ENCODE assay signal across 1 cellular context in the genomic region with DNA sequence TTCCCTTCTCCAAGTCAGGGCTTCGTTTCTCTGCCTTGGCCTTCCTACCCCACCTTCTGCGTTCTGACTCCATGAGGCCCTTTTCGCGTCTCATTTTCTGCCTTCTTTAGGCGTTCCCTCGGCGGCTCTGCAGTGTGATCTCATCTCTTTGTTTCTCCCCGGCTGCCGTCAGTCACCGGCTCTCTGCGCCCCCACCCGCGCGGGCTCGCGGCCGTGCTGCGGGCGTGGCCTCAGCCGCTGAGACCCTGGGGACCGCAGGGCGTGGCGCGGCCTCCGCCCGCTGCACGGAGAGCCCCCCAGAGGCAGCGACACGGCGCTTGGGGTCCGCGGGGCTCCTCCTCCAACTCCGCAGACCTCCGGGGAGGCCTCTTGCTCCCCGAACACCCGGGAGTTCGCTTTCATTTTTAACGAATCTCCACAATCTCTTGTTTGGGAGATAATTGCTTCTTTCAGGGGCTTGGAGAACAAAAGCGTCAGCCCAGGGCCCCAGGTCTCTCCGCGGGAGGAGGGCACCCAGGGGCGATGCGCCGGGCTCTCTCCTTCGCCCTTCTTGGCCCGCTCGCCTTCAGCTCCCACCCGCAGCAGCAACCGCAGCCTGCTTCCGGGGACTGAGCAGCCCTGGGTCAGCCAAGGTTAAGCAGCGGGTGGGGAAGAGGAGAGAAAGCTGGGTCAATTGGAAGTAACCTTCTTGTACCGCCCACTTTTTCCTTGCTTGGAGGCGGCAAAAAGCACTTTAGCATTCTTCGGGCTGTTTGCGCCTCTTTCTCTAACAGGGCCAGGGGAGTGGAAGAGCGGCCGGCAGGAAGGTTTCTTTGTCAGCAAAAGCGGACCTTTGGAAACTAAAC.
TF ChIP-seq lines count a peak whose summit lies in the region.

No MANE protein-coding gene starts in this region.

TF ChIP-seq in K562, 482 proteins besides CTCF, POLR2A, EP300 and RAD21 (continued from another document):
- TF ChIP-seq POLR2H (tag; IDR thresholded peaks at IDR 0.05; ENCODE audit: low read depth): 0 out of 2 replicates have a peak, but pooled peaks have one; percentile 52
- TF ChIP-seq NR2C2 (CRISPR knock-in tag; IDR thresholded peaks at IDR 0.05): no peak
- peak; percentile 71 for TF ChIP-seq NR2C2 (tag; IDR thresholded peaks at IDR 0.05)
- TF ChIP-seq ZNF589 (CRISPR knock-in tag; IDR thresholded peaks at IDR 0.05; ENCODE audit: low read depth): peak; percentile 64; the same call in 1 of the 2 replicates
- 0 out of 2 replicates have a peak, but pooled peaks have one; percentile 10 for TF ChIP-seq FOXJ2 (tag; IDR thresholded peaks at IDR 0.05)
- TF ChIP-seq TRIM24 (IDR thresholded peaks at IDR 0.05): 0 out of 4 replicates have a peak, but pooled peaks of 1 of the 2 experiments have one; percentile 21
- TF ChIP-seq, protein P1, sequence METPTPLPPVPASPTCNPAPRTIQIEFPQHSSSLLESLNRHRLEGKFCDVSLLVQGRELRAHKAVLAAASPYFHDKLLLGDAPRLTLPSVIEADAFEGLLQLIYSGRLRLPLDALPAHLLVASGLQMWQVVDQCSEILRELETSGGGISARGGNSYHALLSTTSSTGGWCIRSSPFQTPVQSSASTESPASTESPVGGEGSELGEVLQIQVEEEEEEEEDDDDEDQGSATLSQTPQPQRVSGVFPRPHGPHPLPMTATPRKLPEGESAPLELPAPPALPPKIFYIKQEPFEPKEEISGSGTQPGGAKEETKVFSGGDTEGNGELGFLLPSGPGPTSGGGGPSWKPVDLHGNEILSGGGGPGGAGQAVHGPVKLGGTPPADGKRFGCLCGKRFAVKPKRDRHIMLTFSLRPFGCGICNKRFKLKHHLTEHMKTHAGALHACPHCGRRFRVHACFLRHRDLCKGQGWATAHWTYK (CRISPR knock-in tag; IDR thresholded peaks at IDR 0.05): no peak
- no peak for TF ChIP-seq KLF16 (IDR thresholded peaks at IDR 0.05)
- peak; percentile 47; the same call in 1 of the 2 replicates for TF ChIP-seq TAF7 (tag; IDR thresholded peaks at IDR 0.05)
- TF ChIP-seq MAZ (CRISPR knock-in tag; conservative IDR thresholded peaks at IDR 0.05 in 1 of 2, IDR thresholded peaks at IDR 0.05 in 1 of 2): peak; percentile 74
- peak; percentile 29 for TF ChIP-seq TAF1 (IDR thresholded peaks at IDR 0.05; ENCODE audit: control insufficient read depth, extremely low read depth, insufficient read depth, low read length, severe bottlenecking)
- TF ChIP-seq, protein P2, sequence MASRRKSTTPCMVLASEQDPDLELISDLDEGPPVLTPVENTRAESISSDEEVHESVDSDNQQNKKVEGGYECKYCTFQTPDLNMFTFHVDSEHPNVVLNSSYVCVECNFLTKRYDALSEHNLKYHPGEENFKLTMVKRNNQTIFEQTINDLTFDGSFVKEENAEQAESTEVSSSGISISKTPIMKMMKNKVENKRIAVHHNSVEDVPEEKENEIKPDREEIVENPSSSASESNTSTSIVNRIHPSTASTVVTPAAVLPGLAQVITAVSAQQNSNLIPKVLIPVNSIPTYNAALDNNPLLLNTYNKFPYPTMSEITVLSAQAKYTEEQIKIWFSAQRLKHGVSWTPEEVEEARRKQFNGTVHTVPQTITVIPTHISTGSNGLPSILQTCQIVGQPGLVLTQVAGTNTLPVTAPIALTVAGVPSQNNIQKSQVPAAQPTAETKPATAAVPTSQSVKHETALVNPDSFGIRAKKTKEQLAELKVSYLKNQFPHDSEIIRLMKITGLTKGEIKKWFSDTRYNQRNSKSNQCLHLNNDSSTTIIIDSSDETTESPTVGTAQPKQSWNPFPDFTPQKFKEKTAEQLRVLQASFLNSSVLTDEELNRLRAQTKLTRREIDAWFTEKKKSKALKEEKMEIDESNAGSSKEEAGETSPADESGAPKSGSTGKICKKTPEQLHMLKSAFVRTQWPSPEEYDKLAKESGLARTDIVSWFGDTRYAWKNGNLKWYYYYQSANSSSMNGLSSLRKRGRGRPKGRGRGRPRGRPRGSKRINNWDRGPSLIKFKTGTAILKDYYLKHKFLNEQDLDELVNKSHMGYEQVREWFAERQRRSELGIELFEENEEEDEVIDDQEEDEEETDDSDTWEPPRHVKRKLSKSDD (conservative IDR thresholded peaks at IDR 0.05; ENCODE audit: low read length): no peak
- TF ChIP-seq EP400 (IDR thresholded peaks at IDR 0.05): peak; percentile 36; the same call in 1 of the 2 replicates
- no peak for TF ChIP-seq SPI1 (IDR thresholded peaks at IDR 0.05; ENCODE audit: borderline replicate concordance, low read depth, low read length)
- no peak for TF ChIP-seq SP2 (IDR thresholded peaks at IDR 0.05; ENCODE audit: extremely low read depth, low read depth, low read length, poor library complexity, severe bottlenecking)
- TF ChIP-seq JUN (IDR thresholded peaks at IDR 0.05; ENCODE audit: borderline replicate concordance, low read depth, low read length): peak; percentile 67; the same call in 1 of the 2 replicates
- TF ChIP-seq JUN (CRISPR knock-in tag; IDR thresholded peaks at IDR 0.05; ENCODE audit: borderline replicate concordance): no peak
- no peak for TF ChIP-seq XRCC4 (IDR thresholded peaks at IDR 0.05; ENCODE audit: extremely low read depth, insufficient read depth, insufficient read length)
- no peak for TF ChIP-seq ZC3H11A (IDR thresholded peaks at IDR 0.05; ENCODE audit: low read depth, low read length)
- TF ChIP-seq YY1 (IDR thresholded peaks at IDR 0.05; ENCODE audit: borderline replicate concordance in 1 of 3, control insufficient read depth in 1 of 3, extremely low read depth in 1 of 3, insufficient read depth in 3 of 3, insufficient read length in 1 of 3, insufficient replicate concordance in 2 of 3, low read depth in 1 of 3, low read length in 2 of 3): peak in 2 of 3 experiments; percentile 7 to 34
- no peak for TF ChIP-seq NFIX (CRISPR knock-in tag; IDR thresholded peaks at IDR 0.05; ENCODE audit: low read depth)
- no peak for TF ChIP-seq SP1 (CRISPR knock-in tag; IDR thresholded peaks at IDR 0.05)
- no peak for TF ChIP-seq HEY1 (CRISPR knock-in tag; IDR thresholded peaks at IDR 0.05; ENCODE audit: borderline replicate concordance)
- TF ChIP-seq SOX6 (IDR thresholded peaks at IDR 0.05): peak; percentile 63; the same call in 1 of the 2 replicates
- TF ChIP-seq ZNF24 (IDR thresholded peaks at IDR 0.05): no peak
- TF ChIP-seq ZNF175 (CRISPR knock-in tag; IDR thresholded peaks at IDR 0.05; ENCODE audit: low read depth): no peak
- peak; percentile 84 for TF ChIP-seq POLR2G (IDR thresholded peaks at IDR 0.05; ENCODE audit: low read depth, low read length)
- peak; percentile 57 for TF ChIP-seq KLF1 (tag; IDR thresholded peaks at IDR 0.05)
- 0 out of 2 replicates have a peak, but pooled peaks have one; percentile 24 for TF ChIP-seq RNF2 (IDR thresholded peaks at IDR 0.05)
- TF ChIP-seq CREM (IDR thresholded peaks at IDR 0.05; ENCODE audit: low read depth): peak; percentile 58
- no peak for TF ChIP-seq LCOR (CRISPR knock-in tag; IDR thresholded peaks at IDR 0.05)
- TF ChIP-seq SMARCE1 (IDR thresholded peaks at IDR 0.05): peak; percentile 29; the same call in 1 of the 2 replicates
- TF ChIP-seq, protein P3, sequence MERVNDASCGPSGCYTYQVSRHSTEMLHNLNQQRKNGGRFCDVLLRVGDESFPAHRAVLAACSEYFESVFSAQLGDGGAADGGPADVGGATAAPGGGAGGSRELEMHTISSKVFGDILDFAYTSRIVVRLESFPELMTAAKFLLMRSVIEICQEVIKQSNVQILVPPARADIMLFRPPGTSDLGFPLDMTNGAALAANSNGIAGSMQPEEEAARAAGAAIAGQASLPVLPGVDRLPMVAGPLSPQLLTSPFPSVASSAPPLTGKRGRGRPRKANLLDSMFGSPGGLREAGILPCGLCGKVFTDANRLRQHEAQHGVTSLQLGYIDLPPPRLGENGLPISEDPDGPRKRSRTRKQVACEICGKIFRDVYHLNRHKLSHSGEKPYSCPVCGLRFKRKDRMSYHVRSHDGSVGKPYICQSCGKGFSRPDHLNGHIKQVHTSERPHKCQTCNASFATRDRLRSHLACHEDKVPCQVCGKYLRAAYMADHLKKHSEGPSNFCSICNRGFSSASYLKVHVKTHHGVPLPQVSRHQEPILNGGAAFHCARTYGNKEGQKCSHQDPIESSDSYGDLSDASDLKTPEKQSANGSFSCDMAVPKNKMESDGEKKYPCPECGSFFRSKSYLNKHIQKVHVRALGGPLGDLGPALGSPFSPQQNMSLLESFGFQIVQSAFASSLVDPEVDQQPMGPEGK (CRISPR knock-in tag; IDR thresholded peaks at IDR 0.05; ENCODE audit: borderline replicate concordance): no peak
- TF ChIP-seq ZNF239 (CRISPR knock-in tag; IDR thresholded peaks at IDR 0.05): no peak
- peak; percentile 87; the same call in 1 of the 2 replicates for TF ChIP-seq ZBTB7A (IDR thresholded peaks at IDR 0.05; ENCODE audit: borderline replicate concordance, control insufficient read depth, low read depth, low read length)
- TF ChIP-seq, protein P4, sequence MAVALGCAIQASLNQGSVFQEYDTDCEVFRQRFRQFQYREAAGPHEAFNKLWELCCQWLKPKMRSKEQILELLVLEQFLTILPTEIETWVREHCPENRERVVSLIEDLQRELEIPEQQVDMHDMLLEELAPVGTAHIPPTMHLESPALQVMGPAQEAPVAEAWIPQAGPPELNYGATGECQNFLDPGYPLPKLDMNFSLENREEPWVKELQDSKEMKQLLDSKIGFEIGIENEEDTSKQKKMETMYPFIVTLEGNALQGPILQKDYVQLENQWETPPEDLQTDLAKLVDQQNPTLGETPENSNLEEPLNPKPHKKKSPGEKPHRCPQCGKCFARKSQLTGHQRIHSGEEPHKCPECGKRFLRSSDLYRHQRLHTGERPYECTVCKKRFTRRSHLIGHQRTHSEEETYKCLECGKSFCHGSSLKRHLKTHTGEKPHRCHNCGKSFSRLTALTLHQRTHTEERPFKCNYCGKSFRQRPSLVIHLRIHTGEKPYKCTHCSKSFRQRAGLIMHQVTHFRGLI (CRISPR knock-in tag; IDR thresholded peaks at IDR 0.05): no peak
- TF ChIP-seq, protein P5, sequence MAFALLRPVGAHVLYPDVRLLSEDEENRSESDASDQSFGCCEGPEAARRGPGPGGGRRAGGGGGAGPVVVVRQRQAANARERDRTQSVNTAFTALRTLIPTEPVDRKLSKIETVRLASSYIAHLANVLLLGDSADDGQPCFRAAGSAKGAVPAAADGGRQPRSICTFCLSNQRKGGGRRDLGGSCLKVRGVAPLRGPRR (CRISPR knock-in tag; IDR thresholded peaks at IDR 0.05): no peak
- peak; percentile 84 for TF ChIP-seq ZFX (CRISPR knock-in tag; IDR thresholded peaks at IDR 0.05)
- TF ChIP-seq, protein P6, sequence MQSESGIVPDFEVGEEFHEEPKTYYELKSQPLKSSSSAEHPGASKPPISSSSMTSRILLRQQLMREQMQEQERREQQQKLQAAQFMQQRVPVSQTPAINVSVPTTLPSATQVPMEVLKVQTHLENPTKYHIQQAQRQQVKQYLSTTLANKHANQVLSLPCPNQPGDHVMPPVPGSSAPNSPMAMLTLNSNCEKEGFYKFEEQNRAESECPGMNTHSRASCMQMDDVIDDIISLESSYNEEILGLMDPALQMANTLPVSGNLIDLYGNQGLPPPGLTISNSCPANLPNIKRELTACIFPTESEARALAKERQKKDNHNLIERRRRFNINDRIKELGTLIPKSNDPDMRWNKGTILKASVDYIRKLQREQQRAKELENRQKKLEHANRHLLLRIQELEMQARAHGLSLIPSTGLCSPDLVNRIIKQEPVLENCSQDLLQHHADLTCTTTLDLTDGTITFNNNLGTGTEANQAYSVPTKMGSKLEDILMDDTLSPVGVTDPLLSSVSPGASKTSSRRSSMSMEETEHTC (IDR thresholded peaks at IDR 0.05): no peak
- TF ChIP-seq CTBP1 (IDR thresholded peaks at IDR 0.05; ENCODE audit: borderline replicate concordance): peak; percentile 47; the same call in 1 of the 2 replicates
